In genomic region chr1:160951443-160952128, GRCh38 we compare ENCODE assay signal across 8 cellular contexts. TPM values are rescaled to one million over a fixed set of nuclear protein-coding genes. Genes with fewer than 3 reads are reported as not detected.
A peak's percentile ranks its signal among the peaks of the same experiment; 100 is the strongest.
DNase-seq lines count a peak whose midpoint lies in the region; ATAC-seq and TF ChIP-seq lines count a peak whose summit lies in the region.

No MANE protein-coding gene starts in this region.

- no peaks in the 10 kb centered on the region for H4K20me1 ChIP-seq in SU-DHL-6 (ENCODE audit: low read depth, low read length)

- no peak overlapping the region for H3K27ac ChIP-seq in SU-DHL-6 (ENCODE audit: low read depth, low read length)
- H3K27ac ChIP-seq in left ventricle myocardium inferior (replicated peaks) = no peak overlapping the region
- H3K27ac ChIP-seq in sigmoid colon = no peak overlapping the region
- H3K27ac ChIP-seq in uterus = no peak overlapping the region

- H3K4me3 ChIP-seq in GM06990 (replicated peaks; ENCODE audit: low read depth, low read length) (no peak overlapping the region), SU-DHL-6 (ENCODE audit: insufficient read depth, low read length, poor library complexity, severe bottlenecking) (no peak overlapping the region), left ventricle myocardium inferior (no peak overlapping the region), sigmoid colon (no peak overlapping the region), uterus (no peak overlapping the region)

- no peaks in the 10 kb centered on the region for H3K9me2 ChIP-seq in SU-DHL-6 (replicated peaks; ENCODE audit: insufficient read depth, low read length)

- H3K9me3 ChIP-seq in SU-DHL-6 (ENCODE audit: insufficient read depth, low read length) (no peaks in the 10 kb centered on the region), left ventricle myocardium inferior (replicated peaks) (no peaks in the 10 kb centered on the region), sigmoid colon (no peaks in the 10 kb centered on the region), uterus (no peaks in the 10 kb centered on the region)

- H3K4me1 ChIP-seq in left ventricle myocardium inferior (peaks cover 33% of the 10 kb centered on the region), sigmoid colon (peaks cover 0 to 9% (median 0%) of the 10 kb centered on the region in 4 donors), uterus (no peaks in the 10 kb centered on the region)

- TF ChIP-seq CTCF in GM06990 (IDR thresholded peaks at IDR 0.05; ENCODE audit: insufficient read depth, low read length, poor library complexity, severe bottlenecking) (peak; percentile 85), SU-DHL-6 (IDR thresholded peaks at IDR 0.05; ENCODE audit: insufficient read depth, low read length, poor library complexity, severe bottlenecking) (peak; percentile 87), left ventricle myocardium inferior (IDR thresholded peaks at IDR 0.05; ENCODE audit: borderline replicate concordance) (peak; percentile 66), sigmoid colon (IDR thresholded peaks at IDR 0.05) (peak in 3 of 4 experiments; percentile 27 to 48 (median 44)), uterus (IDR thresholded peaks at IDR 0.05) (no peak)

- no peaks in the 10 kb centered on the region for H3K79me2 ChIP-seq in SU-DHL-6 (ENCODE audit: insufficient read depth, low read length)

- no peaks in the 10 kb centered on the region for H3K36me3 ChIP-seq in GM06990 (ENCODE audit: control insufficient read depth, insufficient read depth, low read length)
- H3K36me3 ChIP-seq in SU-DHL-6 (ENCODE audit: low read length) = no peaks in the 10 kb centered on the region
- H3K36me3 ChIP-seq in left ventricle myocardium inferior = no peaks in the 10 kb centered on the region
- no peaks in the 10 kb centered on the region for H3K36me3 ChIP-seq in sigmoid colon
- no peaks in the 10 kb centered on the region for H3K36me3 ChIP-seq in uterus

- H3K4me2 ChIP-seq in SU-DHL-6 (ENCODE audit: low read depth, low read length, poor library complexity, severe bottlenecking) = no peak overlapping the region

- DNase-seq in GM06990 (ENCODE audit: extremely low read depth, insufficient read length) (peak; percentile 17), HUDEP-2 (lab: John Stamatoyannopoulos, UW; ENCODE audit: unreplicated experiment in 76 of 76) (peak in 56 of 76 experiments; percentile 5 to 71 (median 34)), left ventricle myocardium inferior (peak; percentile 40), sigmoid colon (no peak), uterus (no peak)
- DNase-seq in activated naive CD8-positive, alpha-beta T cell treated with anti-CD3 and anti-CD28 coated beads, Interleukin-2, amount 50 U/mL, for 16 hours (ENCODE audit: low read depth, low spot score) = peak; percentile 29

- 45 to 55% methylated on average over 8 of the region's 8 CpGs for WGBS in sigmoid colon, 2 donors

- H3K9ac ChIP-seq in SU-DHL-6 (ENCODE audit: low read length) = no peak overlapping the region

- H2AFZ ChIP-seq in SU-DHL-6 (ENCODE audit: low read depth, low read length, severe bottlenecking) = no peak overlapping the region

- TF ChIP-seq EP300 in sigmoid colon (IDR thresholded peaks at IDR 0.05) = no peak

- no peak for TF ChIP-seq POLR2A in sigmoid colon (IDR thresholded peaks at IDR 0.05)
- TF ChIP-seq POLR2A in uterus (IDR thresholded peaks at IDR 0.05) = no peak

- H3K27me3 ChIP-seq in GM06990 (replicated peaks; ENCODE audit: control insufficient read depth, insufficient read depth, low read length) = no peaks in the 10 kb centered on the region
- no peaks in the 10 kb centered on the region for H3K27me3 ChIP-seq in SU-DHL-6 (ENCODE audit: low read length)
- peaks cover 3% of the 10 kb centered on the region for H3K27me3 ChIP-seq in left ventricle myocardium inferior (ENCODE audit: low read depth)
- H3K27me3 ChIP-seq in sigmoid colon = no peaks in the 10 kb centered on the region
- no peaks in the 10 kb centered on the region for H3K27me3 ChIP-seq in uterus

- no peaks in the 10 kb centered on the region for H3F3A ChIP-seq in SU-DHL-6 (ENCODE audit: insufficient read depth)

- no peak for ATAC-seq in HG02884 (IDR thresholded peaks at IDR 0.05; ENCODE audit: unreplicated experiment)

- intact Hi-C loops in left ventricle myocardium inferior (cut with micrococcal nuclease) = loop anchor here (10.0 kb wide), 2 partner anchors 117 to 227 kb away; no protein-coding TSS in a partner anchor
- intact Hi-C loops in sigmoid colon (cut with DNase I) = loop anchor here (5.0 kb wide), 2 partner anchors 114 to 224 kb away; no protein-coding TSS in a partner anchor
- intact Hi-C loops in uterus (cut with DNase I; ENCODE audit: low total_unique reads) = no loop called here

RNA-seq across cellular contexts. Expression of gene ITLN2, which starts 3.0 kb away (rescaled TPM):
- total RNA-seq in left ventricle myocardium inferior (0.19 TPM), sigmoid colon (not detected), uterus (not detected)
- polyA plus RNA-seq in sigmoid colon = under 1 TPM in 1 of 3 donors, not detected in 2; 0.12 TPM

Comparison
In these comparisons a context has a peak if more than half of its experiments do, and no peak if none do; other contexts are left out.
1. DNase-seq: peak in GM06990 (single experiment), HUDEP-2 (56 of 76), activated naive CD8-positive, alpha-beta T cell treated with anti-CD3 and anti-CD28 coated beads, Interleukin-2, amount 50 U/mL, for 16 hours (single experiment) and left ventricle myocardium inferior (single experiment); none in sigmoid colon (single experiment) and uterus (0 of 2).
2. CTCF ChIP-seq: peak in GM06990 (single experiment), SU-DHL-6 (single experiment), left ventricle myocardium inferior (single experiment) and sigmoid colon (3 of 4); none in uterus (0 of 4).